In genomic region chr19:53977429-53977990, GRCh38 we compare ENCODE assay signal across 8 cellular contexts. TPM values are rescaled to one million over a fixed set of nuclear protein-coding genes. Genes with fewer than 3 reads are reported as not detected.
DNase-seq lines count a peak whose midpoint lies in the region; ATAC-seq, FAIRE-seq and TF ChIP-seq lines count a peak whose summit lies in the region.

No MANE protein-coding gene starts in this region.

- no peaks in the 10 kb centered on the region for H3K79me1 ChIP-seq in mesendoderm (ENCODE audit: low read length)

- TF ChIP-seq EP300 in A549 (IDR thresholded peaks at IDR 0.05) = no peak

- peak; percentile 98 for FAIRE-seq in A549 (lab: Jason Lieb, UNC)

- TF ChIP-seq RAD21 in A549 (conservative IDR thresholded peaks at IDR 0.05 in 1 of 2, IDR thresholded peaks at IDR 0.05 in 1 of 2) = no peak

- 0% methylated on average over 9 of the region's 9 CpGs for WGBS in A549 (ENCODE audit: missing lambda C conversion rate)
- WGBS in mesendoderm (ENCODE audit: extremely low coverage, insufficient coverage, low lambda C conversion rate) = no CpG with 5 or more reads among the region's 9 CpGs

- H3K9ac ChIP-seq in mesendoderm (ENCODE audit: low read length) = peak overlapping the region; percentile 72

- POLR2A ChIA-PET in A549 (lab: Yijun Ruan, JAX) = no interaction called here

- no peak for TF ChIP-seq POLR2A in A549 (IDR thresholded peaks at IDR 0.05; ENCODE audit: low read length)

- 0 out of 2 replicates have a peak, but pooled peaks cover 2% of the 10 kb centered on the region for H3K27me3 ChIP-seq in HAP-1 (ENCODE audit: low read depth)
- no peaks in the 10 kb centered on the region for H3K27me3 ChIP-seq in mesendoderm (ENCODE audit: insufficient read depth, low read length, poor library complexity)

- H3K27ac ChIP-seq in A549 (peak overlapping the region; percentile 70 to 97), mesendoderm (ENCODE audit: low read depth, low read length) (no peak overlapping the region)

- H2BK5ac ChIP-seq in mesendoderm (ENCODE audit: low read length) = no peak overlapping the region

- H3K9me3 ChIP-seq in A549 (no peaks in the 10 kb centered on the region), HAP-1 (no peaks in the 10 kb centered on the region)

- CTCF ChIA-PET in A549 (lab: Yijun Ruan, JAX) = interaction anchor here (0.7 to 2.6 kb wide), 3 partner anchors 32 to 50 kb away, joined by 4 to 22 read pairs (median 5); no protein-coding TSS in a partner anchor

- H3K79me2 ChIP-seq in mesendoderm (ENCODE audit: control insufficient read depth, insufficient read depth, low read length) = no peaks in the 10 kb centered on the region

- peak; percentile 17 to 41 for ATAC-seq in A549
- no peak for ATAC-seq in GM21515 (IDR thresholded peaks at IDR 0.05; ENCODE audit: unreplicated experiment)

- H3K18ac ChIP-seq in mesendoderm (ENCODE audit: low read length) = no peak overlapping the region

- no peak overlapping the region for H4K8ac ChIP-seq in mesendoderm (ENCODE audit: low read depth, low read length)

- H3K4me2 ChIP-seq in A549 = peak overlapping the region; percentile 84
- H3K4me2 ChIP-seq in mesendoderm (ENCODE audit: low read length) = peak overlapping the region; percentile 88

- H3K4ac ChIP-seq in mesendoderm (ENCODE audit: low read depth, low read length) = no peak overlapping the region

- no peak overlapping the region for H4K5ac ChIP-seq in mesendoderm (ENCODE audit: low read length)

- DNase-seq in A549 (ENCODE audit: low read depth in 1 of 2, low spot score in 1 of 2) = peak; percentile 90 to 96
- peak; percentile 82 to 87 for DNase-seq in HAP-1 (ENCODE audit: low spot score in 2 of 2)
- peak; percentile 34 to 63 for DNase-seq in NOMO-1 (lab: John Stamatoyannopoulos, UW; ENCODE audit: unreplicated experiment in 2 of 2)
- DNase-seq in activated CD8-positive, alpha-beta memory T cell treated with anti-CD3 and anti-CD28 coated beads, Interleukin-2, amount 50 U/mL, for 4 hours = peak; percentile 58
- DNase-seq in epidermal melanocyte (ENCODE audit: insufficient read length, low spot score) = peak; percentile 81
- DNase-seq in mesendoderm = peak; percentile 97
- DNase-seq in stimulated activated CD8-positive, alpha-beta memory T cell treated with anti-CD3 and anti-CD28 coated beads, Interleukin-15, amount 100 ng/mL, for 1 hour (ENCODE audit: low read depth) = peak; percentile 42

- H3K23ac ChIP-seq in mesendoderm (ENCODE audit: low read length) = no peak overlapping the region

- no peaks in the 10 kb centered on the region for H3K36me3 ChIP-seq in HAP-1 (replicated peaks)
- H3K36me3 ChIP-seq in mesendoderm (ENCODE audit: control insufficient read depth, insufficient read depth, low read length) = no peaks in the 10 kb centered on the region

- no peak overlapping the region for H2BK15ac ChIP-seq in mesendoderm (replicated peaks; ENCODE audit: low read depth)

- peak overlapping the region; percentile 88 for H3K56ac ChIP-seq in mesendoderm (ENCODE audit: low read length)

- TF ChIP-seq CTCF in A549 (IDR thresholded peaks at IDR 0.05) = no peak

- in situ Hi-C loops in HAP-1 (cut with MboI; ENCODE audit: low sequenced_read_pairs) = no loop called here

- no peak overlapping the region for H2AK5ac ChIP-seq in mesendoderm (ENCODE audit: low read length)

- H2BK120ac ChIP-seq in mesendoderm (ENCODE audit: low read depth, low read length) = no peak overlapping the region

- H3K4me3 ChIP-seq in A549 = peak overlapping the region; percentile 39
- no peak overlapping the region for H3K4me3 ChIP-seq in HAP-1
- peak overlapping the region; percentile 1 for H3K4me3 ChIP-seq in mesendoderm (ENCODE audit: low read length)

- H3K4me1 ChIP-seq in A549 = peaks cover 10% of the 10 kb centered on the region; the same call in 2 of the 3 replicates
- peaks cover 14% of the 10 kb centered on the region for H3K4me1 ChIP-seq in HAP-1
- peaks cover 6% of the 10 kb centered on the region for H3K4me1 ChIP-seq in mesendoderm (ENCODE audit: control insufficient read depth, low read depth, low read length)

TF ChIP-seq in A549, 52 proteins besides CTCF, POLR2A, EP300 and RAD21:
- TF ChIP-seq SREBF2 (IDR thresholded peaks at IDR 0.05) (no peak), HOXB5 (CRISPR knock-in tag; IDR thresholded peaks at IDR 0.05) (no peak), E2F6 (IDR thresholded peaks at IDR 0.05; ENCODE audit: borderline replicate concordance, low read depth) (peak; percentile 91), USF2 (IDR thresholded peaks at IDR 0.05) (0 out of 2 replicates have a peak, but pooled peaks have one; percentile 36)
TF ChIP-seq in A549: peak in this region for 2.

RNA-seq across cellular contexts. Expression of gene CACNG6, which starts 13.9 kb away (rescaled TPM):
- polyA plus RNA-seq in A549 (2011; rRNA removed) (15.6 and 16.2 TPM in 2 replicates), A549 (2017; fragmentation: RNase III; extraction: RNeasy Plus Mini Kit Qiagen cat#74134 plus additional on column Dnase treatment) (4.4 to 8.2 TPM (median 7.3 TPM) in 3 replicates)
- polyA plus RNA-seq in A549 (2012; cell fraction: cytosol; rRNA removed) = 11.5 and 18.6 TPM in 2 replicates
- 18.5 and 21.7 TPM in 2 replicates for polyA plus RNA-seq in A549 (2012; cell fraction: nucleus; rRNA removed)
- 8.8 and 9.3 TPM in 2 replicates for polyA minus RNA-seq in A549 (2011; rRNA and poly(A)+ RNA removed)
- 0.20 TPM for polyA plus RNA-seq in mesendoderm (2013, experiment 1 of 2)
- polyA plus RNA-seq in mesendoderm (2013, experiment 2 of 2) = 0.20 TPM

RNA-seq across cellular contexts. Expression of gene CACNG8, which starts 14.8 kb away (rescaled TPM):
- polyA plus RNA-seq in A549 (2011; rRNA removed) (1.1 and 1.5 TPM in 2 replicates), A549 (2017; fragmentation: RNase III; extraction: RNeasy Plus Mini Kit Qiagen cat#74134 plus additional on column Dnase treatment) (4.6 to 6.9 TPM (median 5.8 TPM) in 3 replicates)
- polyA plus RNA-seq in A549 (2012; cell fraction: cytosol; rRNA removed) = 0.69 and 0.74 TPM in 2 replicates
- polyA plus RNA-seq in A549 (2012; cell fraction: nucleus; rRNA removed) = 3.2 and 5.0 TPM in 2 replicates
- 0.87 and 1.3 TPM in 2 replicates for polyA minus RNA-seq in A549 (2011; rRNA and poly(A)+ RNA removed)
- 0.39 TPM for polyA plus RNA-seq in mesendoderm (2013, experiment 1 of 2)
- polyA plus RNA-seq in mesendoderm (2013, experiment 2 of 2) = 0.42 TPM

Comparison
In these comparisons a context has a peak if more than half of its experiments do, and no peak if none do; other contexts are left out.
1. DNase-seq: peak in every context shown above with its lines; median percentile 97 in mesendoderm; 93 in A549; 84 in HAP-1; 81 in epidermal melanocyte; 58 in activated CD8-positive, alpha-beta memory T cell treated with anti-CD3 and anti-CD28 coated beads, Interleukin-2, amount 50 U/mL, for 4 hours; 48 in NOMO-1; 42 in stimulated activated CD8-positive, alpha-beta memory T cell treated with anti-CD3 and anti-CD28 coated beads, Interleukin-15, amount 100 ng/mL, for 1 hour.